Comparison of ENCODE assay signal across 1 cellular context in the genomic region with DNA sequence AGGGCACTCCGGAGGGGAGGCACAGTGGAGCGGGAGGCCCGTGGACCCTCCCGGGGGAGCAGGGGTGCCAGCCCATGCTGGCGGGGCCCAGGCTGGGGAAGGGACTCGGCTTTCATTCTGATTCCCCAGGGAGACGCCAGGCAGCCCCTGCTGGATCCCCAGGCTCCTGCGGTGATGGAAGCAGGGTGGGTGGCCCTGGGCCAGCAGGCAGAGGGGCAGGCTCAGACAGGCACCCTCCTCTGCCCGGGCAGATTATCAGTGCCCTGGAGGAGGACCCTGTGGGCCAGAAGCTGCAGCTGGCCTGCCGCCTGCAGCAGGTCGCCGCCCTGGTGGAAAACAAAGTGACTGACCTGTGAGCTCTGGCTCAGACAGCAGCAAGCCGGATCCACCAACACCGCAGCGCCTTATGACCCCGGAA.
A peak's percentile ranks its signal among the peaks of the same experiment; 100 is the strongest.
TF ChIP-seq lines count a peak whose summit lies in the region.

No MANE protein-coding gene starts in this region.

TF ChIP-seq in HepG2, 621 proteins besides CTCF, POLR2A, EP300 and RAD21:
- TF ChIP-seq MTF2 (CRISPR knock-in tag; IDR thresholded peaks at IDR 0.05; ENCODE audit: borderline replicate concordance) (no peak), GZF1 (CRISPR knock-in tag; IDR thresholded peaks at IDR 0.05) (no peak), ZKSCAN1 (IDR thresholded peaks at IDR 0.05; ENCODE audit: low read length) (no peak), NR1H2 (CRISPR knock-in tag; IDR thresholded peaks at IDR 0.05; ENCODE audit: borderline replicate concordance, low read depth) (no peak), AGO2 (optimal IDR thresholded peaks at IDR 0.05; ENCODE audit: low read depth, low read length) (peak; percentile 46), ZSCAN31 (CRISPR knock-in tag; IDR thresholded peaks at IDR 0.05; ENCODE audit: low read depth) (no peak)
- TF ChIP-seq, protein P1, sequence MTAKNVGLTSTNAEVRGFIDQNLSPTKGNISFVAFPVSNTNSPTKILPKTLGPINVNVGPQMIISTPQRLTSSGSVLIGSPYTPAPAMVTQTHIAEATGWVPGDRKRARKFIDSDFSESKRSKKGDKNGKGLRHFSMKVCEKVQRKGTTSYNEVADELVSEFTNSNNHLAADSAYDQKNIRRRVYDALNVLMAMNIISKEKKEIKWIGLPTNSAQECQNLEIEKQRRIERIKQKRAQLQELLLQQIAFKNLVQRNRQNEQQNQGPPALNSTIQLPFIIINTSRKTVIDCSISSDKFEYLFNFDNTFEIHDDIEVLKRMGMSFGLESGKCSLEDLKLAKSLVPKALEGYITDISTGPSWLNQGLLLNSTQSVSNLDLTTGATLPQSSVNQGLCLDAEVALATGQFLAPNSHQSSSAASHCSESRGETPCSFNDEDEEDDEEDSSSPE (CRISPR knock-in tag; IDR thresholded peaks at IDR 0.05) = no peak
- TF ChIP-seq, protein P2, sequence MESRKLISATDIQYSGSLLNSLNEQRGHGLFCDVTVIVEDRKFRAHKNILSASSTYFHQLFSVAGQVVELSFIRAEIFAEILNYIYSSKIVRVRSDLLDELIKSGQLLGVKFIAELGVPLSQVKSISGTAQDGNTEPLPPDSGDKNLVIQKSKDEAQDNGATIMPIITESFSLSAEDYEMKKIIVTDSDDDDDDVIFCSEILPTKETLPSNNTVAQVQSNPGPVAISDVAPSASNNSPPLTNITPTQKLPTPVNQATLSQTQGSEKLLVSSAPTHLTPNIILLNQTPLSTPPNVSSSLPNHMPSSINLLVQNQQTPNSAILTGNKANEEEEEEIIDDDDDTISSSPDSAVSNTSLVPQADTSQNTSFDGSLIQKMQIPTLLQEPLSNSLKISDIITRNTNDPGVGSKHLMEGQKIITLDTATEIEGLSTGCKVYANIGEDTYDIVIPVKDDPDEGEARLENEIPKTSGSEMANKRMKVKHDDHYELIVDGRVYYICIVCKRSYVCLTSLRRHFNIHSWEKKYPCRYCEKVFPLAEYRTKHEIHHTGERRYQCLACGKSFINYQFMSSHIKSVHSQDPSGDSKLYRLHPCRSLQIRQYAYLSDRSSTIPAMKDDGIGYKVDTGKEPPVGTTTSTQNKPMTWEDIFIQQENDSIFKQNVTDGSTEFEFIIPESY (CRISPR knock-in tag; IDR thresholded peaks at IDR 0.05) = peak; percentile 59; the same call in 1 of the 2 replicates
- TF ChIP-seq, protein P3, sequence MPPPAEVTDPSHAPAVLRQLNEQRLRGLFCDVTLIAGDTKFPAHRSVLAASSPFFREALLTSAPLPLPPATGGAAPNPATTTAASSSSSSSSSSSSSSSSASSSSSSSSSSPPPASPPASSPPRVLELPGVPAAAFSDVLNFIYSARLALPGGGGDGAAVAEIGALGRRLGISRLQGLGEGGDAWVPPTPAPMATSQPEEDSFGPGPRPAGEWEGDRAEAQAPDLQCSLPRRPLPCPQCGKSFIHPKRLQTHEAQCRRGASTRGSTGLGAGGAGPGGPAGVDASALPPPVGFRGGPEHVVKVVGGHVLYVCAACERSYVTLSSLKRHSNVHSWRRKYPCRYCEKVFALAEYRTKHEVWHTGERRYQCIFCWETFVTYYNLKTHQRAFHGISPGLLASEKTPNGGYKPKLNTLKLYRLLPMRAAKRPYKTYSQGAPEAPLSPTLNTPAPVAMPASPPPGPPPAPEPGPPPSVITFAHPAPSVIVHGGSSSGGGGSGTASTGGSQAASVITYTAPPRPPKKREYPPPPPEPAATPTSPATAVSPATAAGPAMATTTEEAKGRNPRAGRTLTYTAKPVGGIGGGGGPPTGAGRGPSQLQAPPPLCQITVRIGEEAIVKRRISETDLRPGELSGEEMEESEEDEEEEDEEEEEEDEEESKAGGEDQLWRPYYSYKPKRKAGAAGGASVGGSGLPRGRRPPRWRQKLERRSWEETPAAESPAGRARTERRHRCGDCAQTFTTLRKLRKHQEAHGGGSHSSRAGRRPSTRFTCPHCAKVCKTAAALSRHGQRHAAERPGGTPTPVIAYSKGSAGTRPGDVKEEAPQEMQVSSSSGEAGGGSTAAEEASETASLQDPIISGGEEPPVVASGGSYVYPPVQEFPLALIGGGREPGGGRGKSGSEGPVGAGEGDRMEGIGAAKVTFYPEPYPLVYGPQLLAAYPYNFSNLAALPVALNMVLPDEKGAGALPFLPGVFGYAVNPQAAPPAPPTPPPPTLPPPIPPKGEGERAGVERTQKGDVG (CRISPR knock-in tag; IDR thresholded peaks at IDR 0.05; ENCODE audit: borderline replicate concordance) = no peak
